In genomic region chr6:149057464-149057840, GRCh38 we compare ENCODE assay signal across 24 cellular contexts.
"Had no signal": no experiment of that assay in that cellular context is flagged by ENCODE, and none has a peak within 500 bp of the region (broad histone marks: within the 10 kb centered on the region; RNA-seq: fewer than 3 reads in every experiment).

No MANE protein-coding gene starts in this region.

- H3K36me3 Mint-ChIP-seq: activated naive CD8-positive, alpha-beta T cell treated with anti-CD3 and anti-CD28 coated beads for 36 hours had no signal

- H3K9me3 ChIP-seq: adrenal gland, SJSA1 had no signal

- FAIRE-seq: RCC 7860 had no signal

- H3K4me3 ChIP-seq: adrenal gland, SJSA1 had no signal

- DNase-seq: activated CD4-positive, alpha-beta T cell treated with anti-CD3 and anti-CD28 coated beads for 4 hours; activated CD8-positive, alpha-beta T cell treated with anti-CD3 and anti-CD28 coated beads for 36 hours; activated gamma-delta T cell treated with Interleukin-2 at 50 U/mL for 16 hours; activated naive CD4-positive, alpha-beta T cell treated with anti-CD3 and anti-CD28 coated beads, Interleukin-2, amount 10 ng/mL, durations not matched to agents 7 days and 5 days; activated naive CD8-positive, alpha-beta T cell treated with anti-CD3 and anti-CD28 coated beads for 36 hours; activated T-cell treated with anti-CD3 and anti-CD28 coated beads, Interleukin-2, amount 50 U/mL, for 4 hours; adrenal gland; anterior cingulate cortex; caudate nucleus; Kasumi-1; KBM-7; NCI-H1092 treated with DMSO at 0.1 percent for 48 hours; NCI-H1417 treated with DMSO at 0.1 percent for 48 hours; NCI-H1694; NCI-H2029; NCI-H2107; NCI-H510A treated with DMSO at 0.1 percent for 48 hours; PC-3; SHP77; SW 1271 had no signal

- H3K27me3 Mint-ChIP-seq: activated CD8-positive, alpha-beta T cell treated with anti-CD3 and anti-CD28 coated beads for 36 hours; activated naive CD4-positive, alpha-beta T cell treated with anti-CD3 and anti-CD28 coated beads, Interleukin-2, amount 10 ng/mL, durations not matched to agents 7 days and 5 days; activated naive CD8-positive, alpha-beta T cell treated with anti-CD3 and anti-CD28 coated beads for 36 hours had no signal

- H3K4me3 Mint-ChIP-seq: activated CD8-positive, alpha-beta T cell treated with anti-CD3 and anti-CD28 coated beads for 36 hours; activated naive CD4-positive, alpha-beta T cell treated with anti-CD3 and anti-CD28 coated beads, Interleukin-2, amount 10 ng/mL, durations not matched to agents 7 days and 5 days; activated naive CD8-positive, alpha-beta T cell treated with anti-CD3 and anti-CD28 coated beads for 36 hours; activated T-cell treated with anti-CD3 and anti-CD28 coated beads, Interleukin-2, amount 50 U/mL, for 4 hours had no signal

- H3K27me3 ChIP-seq: adrenal gland, SJSA1 had no signal

- H3K9me3 Mint-ChIP-seq: activated CD8-positive, alpha-beta T cell treated with anti-CD3 and anti-CD28 coated beads for 36 hours; activated naive CD4-positive, alpha-beta T cell treated with anti-CD3 and anti-CD28 coated beads, Interleukin-2, amount 10 ng/mL, durations not matched to agents 7 days and 5 days; activated naive CD8-positive, alpha-beta T cell treated with anti-CD3 and anti-CD28 coated beads for 36 hours; activated T-cell treated with anti-CD3 and anti-CD28 coated beads, Interleukin-2, amount 50 U/mL, for 4 hours had no signal

- H3K27ac ChIP-seq: SJSA1 had no signal

- H3K36me3 ChIP-seq: adrenal gland, SJSA1 had no signal

- ATAC-seq: activated CD4-positive, CD25-positive, alpha-beta regulatory T cell treated with anti-CD3 and anti-CD28 coated beads, Interleukin-2, amount 50 U/mL, for 24 hours; activated CD8-positive, alpha-beta T cell treated with anti-CD3 and anti-CD28 coated beads for 36 hours; activated T-cell treated with anti-CD3 and anti-CD28 coated beads, Interleukin-2, amount 50 U/mL, for 4 hours; PC-3; SK-N-SH treated with all-trans-retinoic acid at 6 μM for 48 hours had no signal
